In the genomic region with DNA sequence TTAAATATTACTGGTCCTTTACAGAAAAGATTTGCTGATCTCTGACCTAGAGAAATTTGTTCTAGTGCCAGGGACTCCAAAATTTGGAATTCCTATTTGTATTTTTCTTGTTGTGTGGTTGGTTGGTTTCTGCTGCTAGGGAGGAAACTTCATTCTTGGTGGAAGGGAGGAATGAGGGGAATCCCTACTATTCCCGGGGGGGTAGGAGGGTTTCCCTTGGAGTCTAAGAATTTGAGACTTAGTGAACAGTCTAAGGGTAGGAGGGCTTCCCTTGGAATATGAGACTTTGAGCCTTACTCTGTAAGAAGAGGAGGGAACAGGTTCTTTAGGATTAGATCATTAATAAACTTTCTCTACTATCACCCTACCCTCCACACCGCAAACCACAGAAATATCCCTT, we compare ENCODE assay signal across 19 cellular contexts.
"Had no signal": no experiment of that assay in that cellular context is flagged by ENCODE, and none has a peak within 500 bp of the region (broad histone marks: within the 10 kb centered on the region; RNA-seq: fewer than 3 reads in every experiment).

No MANE protein-coding gene starts in this region.

- ATAC-seq: activated CD8-positive, alpha-beta T cell treated with anti-CD3 and anti-CD28 coated beads for 36 hours; foreskin keratinocyte; mucosa of descending colon; naive thymus-derived CD4-positive, alpha-beta T cell; stimulated activated naive B cell treated with anti-CD40 and anti-IgM and Interleukin-4, amounts not matched to agents 10 μg/mL and 1 μg/mL and 100 μg/mL, for 72 hours had no signal

- H3K36me3 Mint-ChIP-seq: naive thymus-derived CD4-positive, alpha-beta T cell; stimulated activated naive B cell treated with anti-CD40 and anti-IgM and Interleukin-4, amounts not matched to agents 10 μg/mL and 1 μg/mL and 100 μg/mL, for 72 hours had no signal

- H3K27ac ChIP-seq: dorsolateral prefrontal cortex, foreskin keratinocyte, left ventricle myocardium inferior, neutrophil, parathyroid adenoma, sigmoid colon, thoracic aorta had no signal

- H3K9me3 ChIP-seq: left ventricle myocardium inferior, mucosa of descending colon, neutrophil, sigmoid colon, thoracic aorta had no signal

- H3K4me1 ChIP-seq: left ventricle myocardium inferior, parathyroid adenoma had no signal

- H2AFZ ChIP-seq: parathyroid adenoma had no signal

- H3K4me3 ChIP-seq: dorsolateral prefrontal cortex, left ventricle myocardium inferior, mucosa of descending colon, sigmoid colon, thoracic aorta had no signal

- H3K27me3 ChIP-seq: dorsolateral prefrontal cortex, foreskin keratinocyte, neutrophil, sigmoid colon had no signal

- H3K4me1 Mint-ChIP-seq: naive thymus-derived CD4-positive, alpha-beta T cell; stimulated activated naive B cell treated with anti-CD40 and anti-IgM and Interleukin-4, amounts not matched to agents 10 μg/mL and 1 μg/mL and 100 μg/mL, for 72 hours had no signal

- H3K27ac Mint-ChIP-seq: activated CD4-positive, alpha-beta T cell treated with anti-CD3 and anti-CD28 coated beads, Interleukin-2, amount 10 ng/mL, durations not matched to agents 24 days and 14 days; activated CD8-positive, alpha-beta T cell treated with anti-CD3 and anti-CD28 coated beads for 36 hours; activated T-cell treated with anti-CD3 and anti-CD28 coated beads, Interleukin-2, amount 50 U/mL, for 24 hours; naive thymus-derived CD4-positive, alpha-beta T cell; stimulated activated naive B cell treated with anti-CD40 and anti-IgM and Interleukin-4, amounts not matched to agents 10 μg/mL and 1 μg/mL and 100 μg/mL, for 72 hours had no signal

- H3K9ac ChIP-seq: parathyroid adenoma had no signal

- H3K4me3 Mint-ChIP-seq: activated CD4-positive, alpha-beta T cell treated with anti-CD3 and anti-CD28 coated beads, Interleukin-2, amount 10 ng/mL, durations not matched to agents 24 days and 14 days; activated CD8-positive, alpha-beta T cell treated with anti-CD3 and anti-CD28 coated beads for 36 hours; activated T-cell treated with anti-CD3 and anti-CD28 coated beads, Interleukin-2, amount 50 U/mL, for 24 hours; naive thymus-derived CD4-positive, alpha-beta T cell; stimulated activated naive B cell treated with anti-CD40 and anti-IgM and Interleukin-4, amounts not matched to agents 10 μg/mL and 1 μg/mL and 100 μg/mL, for 72 hours had no signal

- DNase-seq: activated CD4-positive, alpha-beta T cell treated with anti-CD3 and anti-CD28 coated beads, Interleukin-2, amount 10 ng/mL, durations not matched to agents 24 days and 14 days; activated CD8-positive, alpha-beta T cell treated with anti-CD3 and anti-CD28 coated beads for 36 hours; activated naive CD4-positive, alpha-beta T cell treated with anti-CD3 and anti-CD28 coated beads, Interleukin-2, amount 50 U/mL, for 16 hours; activated T-cell treated with anti-CD3 and anti-CD28 coated beads, Interleukin-2, amount 50 U/mL, for 24 hours; dorsolateral prefrontal cortex; foreskin keratinocyte; glutamatergic neuron; hippocampal formation; left ventricle myocardium inferior; mammary epithelial cell; mucosa of descending colon; naive thymus-derived CD4-positive, alpha-beta T cell; sigmoid colon; stimulated activated naive B cell treated with anti-CD40 and anti-IgM and Interleukin-4, amounts not matched to agents 10 μg/mL and 1 μg/mL and 100 μg/mL, for 72 hours; T-helper 1 cell; T-helper 9 cell had no signal

- H3K27me3 Mint-ChIP-seq: activated CD8-positive, alpha-beta T cell treated with anti-CD3 and anti-CD28 coated beads for 36 hours; stimulated activated naive B cell treated with anti-CD40 and anti-IgM and Interleukin-4, amounts not matched to agents 10 μg/mL and 1 μg/mL and 100 μg/mL, for 72 hours had no signal

- H3K9me3 Mint-ChIP-seq: activated CD4-positive, alpha-beta T cell treated with anti-CD3 and anti-CD28 coated beads, Interleukin-2, amount 10 ng/mL, durations not matched to agents 24 days and 14 days; activated CD8-positive, alpha-beta T cell treated with anti-CD3 and anti-CD28 coated beads for 36 hours; activated T-cell treated with anti-CD3 and anti-CD28 coated beads, Interleukin-2, amount 50 U/mL, for 24 hours; stimulated activated naive B cell treated with anti-CD40 and anti-IgM and Interleukin-4, amounts not matched to agents 10 μg/mL and 1 μg/mL and 100 μg/mL, for 72 hours had no signal

- H3K36me3 ChIP-seq: left ventricle myocardium inferior, neutrophil, sigmoid colon, thoracic aorta had no signal

- H3K79me2 ChIP-seq: parathyroid adenoma had no signal
